Comparison of ENCODE assay signal across 8 cellular contexts in genomic region chr1:54199765-54200518, GRCh38. TPM values are rescaled to one million over a fixed set of nuclear protein-coding genes. Genes with fewer than 3 reads are reported as not detected.
A peak's percentile ranks its signal among the peaks of the same experiment; 100 is the strongest.
DNase-seq lines count a peak whose midpoint lies in the region; ATAC-seq and TF ChIP-seq lines count a peak whose summit lies in the region.

Gene CYB5RL (minus strand): TSS chr1:54200030. CDS start chr1:54195616, 4,414 bp downstream.
Gene MRPL37 (plus strand): TSS chr1:54200167. CDS start chr1:54200244, 77 bp downstream.

- TF ChIP-seq CTCF in PC-3 (conservative IDR thresholded peaks at IDR 0.05; ENCODE audit: low read depth, low read length), result no peak

- no TSS peak for BruUV-seq in PC-3 (replicated peaks; lab: Mats Ljungman, UMichigan)

- CTCF ChIA-PET in PC-3 (lab: Charles Lee), result interaction anchor here (0.7 to 1.0 kb wide), 3 partner anchors 16 to 289 kb away, joined by 3 to 14 read pairs (median 4); no protein-coding TSS in a partner anchor

- peaks cover 33% of the 10 kb centered on the region for H3K79me2 ChIP-seq in PC-3 (ENCODE audit: low read length)

- POLR2A ChIA-PET in PC-3 (lab: Charles Lee; ENCODE audit: unreplicated experiment), result interaction anchor here (0.6 to 0.7 kb wide), 5 partner anchors 207 to 736 kb away, joined by 3 to 42 read pairs (median 5); no protein-coding TSS in a partner anchor

- H4K20me1 ChIP-seq in PC-3 (ENCODE audit: low read length), result 0 out of 2 replicates have a peak, but pooled peaks cover 8% of the 10 kb centered on the region

- H3K27ac ChIP-seq in PC-3 (ENCODE audit: low read length) (peak within 1 kb of the TSS; percentile 3; the same call in 1 of the 2 replicates), esophagus (ENCODE audit: low read depth in 2 of 2, low read length in 1 of 2) (peak within 1 kb of the TSS; percentile 65 to 67), mucosa of rectum (ENCODE audit: low read depth in 2 of 2, low read length in 2 of 2) (peak within 1 kb of the TSS in 1 of 2 donors; percentile 39)

- H2AFZ ChIP-seq in PC-3 (ENCODE audit: low read length), result peak within 1 kb of the TSS; percentile 91

- WGBS in esophagus, 2 donors, result 0% methylated on average over 48 to 51 of the region's 51 CpGs

- ATAC-seq in GM21717 (IDR thresholded peaks at IDR 0.05; ENCODE audit: unreplicated experiment) (peak; percentile 95), PC-3 (peak; percentile 97)

- H3F3A ChIP-seq in PC-3 (ENCODE audit: low read length, unreplicated experiment), result no peaks in the 10 kb centered on the region

- H3K4me2 ChIP-seq in PC-3 (ENCODE audit: low read length), result peak within 1 kb of the TSS; percentile 89

- peak within 1 kb of the TSS; percentile 74 for H3K4me3 ChIP-seq in Jurkat, Clone E6-1 (ENCODE audit: low read length)
- H3K4me3 ChIP-seq in PC-3 (ENCODE audit: low read length) (peak within 1 kb of the TSS; percentile 97), esophagus (ENCODE audit: low read depth in 1 of 2, low read length in 2 of 2) (peak within 1 kb of the TSS; percentile 92 to 95), mucosa of rectum (ENCODE audit: low read length in 2 of 2) (peak within 1 kb of the TSS; percentile 95 to 98)

- H3K9me2 ChIP-seq in PC-3 (replicated peaks; ENCODE audit: low read length), result no peaks in the 10 kb centered on the region

- intact Hi-C loops in PC-3 (cut with micrococcal nuclease), result loop anchor here (1.0 to 10.0 kb wide), 3 partner anchors 130 to 288 kb away; partner anchors contain the start of gene SSBP3

- H3K9ac ChIP-seq in PC-3 (ENCODE audit: low read length), result peak within 1 kb of the TSS; percentile 95
- peak within 1 kb of the TSS; percentile 83 to 91 for H3K9ac ChIP-seq in mucosa of rectum (ENCODE audit: low read depth in 1 of 2, low read length in 2 of 2)

- H3K27me3 ChIP-seq in PC-3 (ENCODE audit: low read length), result no peaks in the 10 kb centered on the region
- no peaks in the 10 kb centered on the region for H3K27me3 ChIP-seq in esophagus (ENCODE audit: control insufficient read depth in 1 of 2, insufficient read depth in 2 of 2, low read length in 2 of 2)
- no peaks in the 10 kb centered on the region for H3K27me3 ChIP-seq in mucosa of rectum (ENCODE audit: control insufficient read depth in 2 of 2, insufficient read depth in 2 of 2, low read length in 2 of 2)

- 0 out of 2 replicates have a peak, but pooled peaks cover 4% of the 10 kb centered on the region for H3K36me3 ChIP-seq in PC-3 (ENCODE audit: low read depth, low read length)
- H3K36me3 ChIP-seq in esophagus (ENCODE audit: control insufficient read depth in 2 of 2, insufficient read depth in 2 of 2, low read length in 1 of 2), result peaks cover 11 to 16% of the 10 kb centered on the region in 2 donors
- peaks cover 8 to 14% of the 10 kb centered on the region in 2 donors for H3K36me3 ChIP-seq in mucosa of rectum (ENCODE audit: control insufficient read depth in 2 of 2, insufficient read depth in 2 of 2, low read length in 2 of 2)

- peak; percentile 100 for DNase-seq in DMS53 (lab: John Stamatoyannopoulos, UW)
- DNase-seq in Jurkat, Clone E6-1 (ENCODE audit: low read depth, low spot score), result peak; percentile 97
- peak; percentile 97 for DNase-seq in PC-3
- peak; percentile 84 for DNase-seq in activated T-cell treated with anti-CD3 and anti-CD28 coated beads for 48 hours (ENCODE audit: low read depth)
- DNase-seq in stimulated activated CD8-positive, alpha-beta memory T cell treated with anti-CD3 and anti-CD28 coated beads, Interleukin-4, amount 100 ng/mL, for 4 hours (ENCODE audit: low read depth in 2 of 2, low spot score in 1 of 2), result peak; percentile 72 to 77

- H3K4me1 ChIP-seq in PC-3 (ENCODE audit: insufficient read depth, low read length) (peaks cover 24% of the 10 kb centered on the region), esophagus (ENCODE audit: control insufficient read depth in 2 of 2, insufficient read depth in 2 of 2, low read length in 1 of 2) (peaks cover 4% of the 10 kb centered on the region in 2 donors), mucosa of rectum (ENCODE audit: control insufficient read depth in 2 of 2, insufficient read depth in 2 of 2, low read length in 2 of 2) (peaks cover 6 to 16% of the 10 kb centered on the region in 2 donors)

- no peaks in the 10 kb centered on the region for H3K9me3 ChIP-seq in PC-3 (ENCODE audit: low read length)
- no peaks in the 10 kb centered on the region for H3K9me3 ChIP-seq in esophagus (ENCODE audit: control insufficient read depth in 2 of 2, insufficient read depth in 1 of 2, low read depth in 1 of 2, low read length in 1 of 2)
- no peaks in the 10 kb centered on the region for H3K9me3 ChIP-seq in mucosa of rectum (ENCODE audit: control insufficient read depth in 2 of 2, low read length in 2 of 2)

RNA-seq across cellular contexts. Expression of gene CYB5RL, which starts in this region (rescaled TPM):
- polyA plus RNA-seq in Jurkat, Clone E6-1 (2012; ENCODE audit: insufficient read depth, insufficient read length), result 10.4 TPM
- 3.6 and 11.9 TPM in 2 replicates for total RNA-seq in PC-3 (2014; rRNA removed)
- polyA plus RNA-seq in esophagus, result 1 to 10 TPM; 1.7 to 1.8 TPM

RNA-seq across cellular contexts. Expression of gene MRPL37, which starts in this region (rescaled TPM):
- 206 TPM for polyA plus RNA-seq in Jurkat, Clone E6-1 (2012; ENCODE audit: insufficient read depth, insufficient read length)
- total RNA-seq in PC-3 (2014; rRNA removed), result 191 and 211 TPM in 2 replicates
- 10 to 100 TPM; 17.8 to 69.7 TPM for polyA plus RNA-seq in esophagus
